Comparison of ENCODE assay signal across 20 cellular contexts in the genomic region with DNA sequence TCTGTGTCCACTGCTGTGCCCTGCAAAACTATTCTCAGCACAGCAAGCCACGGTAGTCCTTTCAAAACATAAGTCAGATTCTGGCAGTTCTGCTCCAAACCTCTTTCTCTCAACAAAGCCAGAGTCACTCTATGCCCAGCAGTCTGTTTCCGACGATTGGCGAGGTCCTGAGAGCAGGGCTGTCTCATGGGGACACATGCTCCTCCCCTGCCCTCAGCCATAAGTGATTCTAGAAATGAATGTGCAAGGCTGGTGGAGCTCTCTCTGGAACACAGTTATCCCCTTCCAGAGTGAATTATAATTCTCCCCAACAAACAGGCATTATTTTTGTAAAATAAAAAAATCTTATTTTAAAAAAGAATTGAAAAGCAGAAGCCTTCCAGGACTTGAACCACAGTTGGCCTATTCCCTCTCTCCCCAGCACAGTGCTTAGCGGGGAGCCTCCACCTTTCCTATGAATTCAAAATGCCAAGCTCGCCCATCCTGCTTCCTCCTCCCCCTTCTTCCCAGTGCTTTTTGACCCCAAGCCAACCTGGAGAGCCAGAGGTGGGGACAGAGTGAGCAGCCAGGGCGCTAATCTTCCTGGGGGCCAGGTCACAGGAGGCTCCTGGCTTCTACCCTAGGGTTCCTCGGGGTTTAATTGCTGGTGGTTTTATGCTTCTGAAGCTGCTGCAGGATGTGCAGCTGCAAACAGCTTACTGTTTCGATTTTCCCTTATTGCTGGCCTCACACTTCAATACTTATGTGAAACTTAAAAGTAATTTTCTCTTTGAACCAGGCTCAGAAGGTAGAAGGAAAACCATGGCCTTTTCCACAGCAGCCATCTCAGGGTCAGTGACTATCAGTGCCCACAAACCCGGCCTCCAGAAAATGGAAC. TPM values are rescaled to one million over a fixed set of nuclear protein-coding genes. Genes with fewer than 3 reads are reported as not detected.
DNase-seq lines count a peak whose midpoint lies in the region; ATAC-seq lines count a peak whose summit lies in the region.
"Had no signal": no experiment of that assay in that cellular context is flagged by ENCODE, and none has a peak within 500 bp of the region (broad histone marks: within the 10 kb centered on the region; RNA-seq: fewer than 3 reads in every experiment).

No MANE protein-coding gene starts in this region.

- peak overlapping the region; percentile 27 for H4K8ac ChIP-seq in mesenchymal stem cell (ENCODE audit: low read length)

- 87% methylated on average over 10 of the region's 10 CpGs for WGBS in mesenchymal stem cell

- peak overlapping the region in 1 of 2 experiments; percentile 57 for H2BK12ac ChIP-seq in mesenchymal stem cell (ENCODE audit: low read length in 2 of 2)

- no peak overlapping the region for H4K91ac ChIP-seq in mesenchymal stem cell (ENCODE audit: low read length)

- no peak overlapping the region for H2BK5ac ChIP-seq in mesenchymal stem cell (ENCODE audit: low read depth, low read length, poor library complexity, severe bottlenecking)

- H3K18ac ChIP-seq in mesenchymal stem cell (ENCODE audit: low read depth in 1 of 2, low read length in 2 of 2): peak overlapping the region; percentile 19 to 61

- peak overlapping the region; percentile 63 for H3K27ac ChIP-seq in mesenchymal stem cell (ENCODE audit: low read length, poor library complexity, severe bottlenecking)
- H3K27ac ChIP-seq: HL-60 had no signal

- no peaks in the 10 kb centered on the region for H3K36me3 ChIP-seq in mesenchymal stem cell (ENCODE audit: control insufficient read depth in 1 of 2, insufficient read depth in 2 of 2, low read depth in 1 of 2, low read length in 2 of 2)

- no peak overlapping the region for H2AFZ ChIP-seq in mesenchymal stem cell (ENCODE audit: low read depth, low read length)

- no peaks in the 10 kb centered on the region for H3K9me3 ChIP-seq in mesenchymal stem cell (ENCODE audit: control insufficient read depth, low read length)

- no peak overlapping the region for H3K4me2 ChIP-seq in mesenchymal stem cell (ENCODE audit: low read length, poor library complexity, severe bottlenecking)

- peak; percentile 53 for ATAC-seq in Right ventricle myocardium superior (ENCODE audit: poor library complexity)
- ATAC-seq in left cardiac atrium: no peak
- no peak for ATAC-seq in HG03097 (IDR thresholded peaks at IDR 0.05; ENCODE audit: low FRiP score, unreplicated experiment)
- no peak for ATAC-seq in GM18867 (IDR thresholded peaks at IDR 0.05; ENCODE audit: unreplicated experiment)
- no peak for ATAC-seq in HG02852 (IDR thresholded peaks at IDR 0.05; ENCODE audit: unreplicated experiment)
- ATAC-seq: CD8-positive, alpha-beta T cell had no signal

- H3K23ac ChIP-seq in mesenchymal stem cell (ENCODE audit: low read length in 2 of 2): no peak overlapping the region

- peaks cover 0 to 26% of the 10 kb centered on the region in 2 experiments for H3K27me3 ChIP-seq in mesenchymal stem cell (ENCODE audit: control insufficient read depth in 1 of 2, insufficient read depth in 1 of 2, low read length in 2 of 2)

- no peak overlapping the region for H3K9ac ChIP-seq in mesenchymal stem cell (ENCODE audit: low read length)

- H3K4me3 ChIP-seq in mesenchymal stem cell (ENCODE audit: insufficient read depth in 1 of 2, low read depth in 1 of 2, low read length in 2 of 2): no peak overlapping the region

- peaks cover 7% of the 10 kb centered on the region for H3K79me1 ChIP-seq in mesenchymal stem cell (replicated peaks; ENCODE audit: low read length, poor library complexity, severe bottlenecking)

- no peak for DNase-seq in Right ventricle myocardium superior
- no peak for DNase-seq in left cardiac atrium
- peak; percentile 37 for DNase-seq in M059J (ENCODE audit: low read depth)
- DNase-seq in mesenchymal stem cell: no peak
- DNase-seq: Calu3; CD8-positive, alpha-beta T cell; Kasumi-1; NCI-H1092 treated with DMSO at 0.1 percent for 48 hours; NCI-H146; NCI-H2029 treated with DMSO at 0.1 percent for 48 hours; NCI-H2171 treated with DMSO at 0.1 percent for 48 hours; NCI-H446 treated with DMSO at 0.1 percent for 48 hours; OCI-M1 had no signal

- intact Hi-C loops in Right ventricle myocardium superior (cut with DNase I) (no loop called here), left cardiac atrium (cut with DNase I) (no loop called here)

- H3K14ac ChIP-seq in mesenchymal stem cell (ENCODE audit: low read length in 2 of 2): peak overlapping the region in 1 of 2 experiments; percentile 2

- H2AK5ac ChIP-seq in mesenchymal stem cell (ENCODE audit: low read length, severe bottlenecking): peak overlapping the region; percentile 85

- peak overlapping the region in 1 of 2 experiments; percentile 66 for H3K4ac ChIP-seq in mesenchymal stem cell (ENCODE audit: low read depth in 1 of 2, low read length in 2 of 2)

- H2BK15ac ChIP-seq in mesenchymal stem cell (ENCODE audit: low read depth, poor library complexity, severe bottlenecking): peak overlapping the region; percentile 75

- peak overlapping the region; percentile 50 for H2BK120ac ChIP-seq in mesenchymal stem cell (ENCODE audit: low read depth, low read length)

- H3K4me1 ChIP-seq in mesenchymal stem cell (ENCODE audit: control insufficient read depth, insufficient read depth, low read depth, low read length): peaks cover 28% of the 10 kb centered on the region

RNA-seq across cellular contexts. Expression of a gene that starts 41.1 kb away (rescaled TPM):
- total RNA-seq in Right ventricle myocardium superior: not detected
- total RNA-seq in left cardiac atrium: not detected
- total RNA-seq in M059J (2014; rRNA removed; shearing (Covaris generic)): 0.12 and 0.15 TPM in 2 replicates
- 4.6 TPM for polyA plus RNA-seq in mesenchymal stem cell (2013, experiment 1 of 2)
- 5.0 TPM for polyA plus RNA-seq in mesenchymal stem cell (2013, experiment 2 of 2)
- total RNA-seq: CD8-positive, alpha-beta T cell; RPMI7951; SK-MEL-5 had no signal
- polyA plus RNA-seq: IgD-negative memory B cell had no signal
